Comparison of ENCODE assay signal across 1 cellular context in the genomic region with DNA sequence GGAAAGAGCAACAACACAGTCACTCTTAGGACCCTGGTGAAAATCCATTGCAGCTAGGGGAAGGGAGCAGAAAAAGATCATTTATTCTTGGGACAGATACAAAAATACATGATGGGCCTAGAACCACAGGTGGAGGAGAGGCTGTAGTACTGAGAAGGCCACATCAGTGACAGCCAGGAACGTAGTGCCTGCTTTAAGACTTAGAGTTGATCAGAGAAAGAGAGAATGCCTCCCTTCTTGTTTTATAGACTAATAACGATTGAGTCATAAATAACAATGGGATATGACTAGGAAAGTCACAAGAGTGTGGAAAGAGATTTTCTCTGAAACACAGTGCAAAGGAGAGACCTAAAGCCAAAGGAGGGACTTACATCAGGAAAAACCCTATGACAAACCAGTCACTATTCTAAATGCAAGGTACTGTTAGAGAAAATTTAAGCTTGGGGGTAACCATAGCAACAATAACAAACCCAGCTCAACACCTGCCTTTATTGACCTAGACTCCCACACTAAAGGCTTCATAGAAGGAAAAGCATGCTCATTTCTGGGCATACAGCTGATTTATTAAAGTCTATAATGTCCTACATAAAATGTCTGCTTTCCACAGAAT.
TF ChIP-seq lines count a peak whose summit lies in the region.

No MANE protein-coding gene starts in this region.

TF ChIP-seq in GM23338, 12 proteins besides CTCF, POLR2A, EP300 and RAD21 (continued from another document):
- TF ChIP-seq REST (IDR thresholded peaks at IDR 0.05; ENCODE audit: unreplicated experiment) (no peak), ZNF114 (CRISPR knock-in tag; IDR thresholded peaks at IDR 0.05) (no peak), EZH2phosphoT487 (IDR thresholded peaks at IDR 0.05; ENCODE audit: unreplicated experiment) (no peak), EZH2 (IDR thresholded peaks at IDR 0.05; ENCODE audit: low read depth, unreplicated experiment) (no peak)
- TF ChIP-seq, protein P1, sequence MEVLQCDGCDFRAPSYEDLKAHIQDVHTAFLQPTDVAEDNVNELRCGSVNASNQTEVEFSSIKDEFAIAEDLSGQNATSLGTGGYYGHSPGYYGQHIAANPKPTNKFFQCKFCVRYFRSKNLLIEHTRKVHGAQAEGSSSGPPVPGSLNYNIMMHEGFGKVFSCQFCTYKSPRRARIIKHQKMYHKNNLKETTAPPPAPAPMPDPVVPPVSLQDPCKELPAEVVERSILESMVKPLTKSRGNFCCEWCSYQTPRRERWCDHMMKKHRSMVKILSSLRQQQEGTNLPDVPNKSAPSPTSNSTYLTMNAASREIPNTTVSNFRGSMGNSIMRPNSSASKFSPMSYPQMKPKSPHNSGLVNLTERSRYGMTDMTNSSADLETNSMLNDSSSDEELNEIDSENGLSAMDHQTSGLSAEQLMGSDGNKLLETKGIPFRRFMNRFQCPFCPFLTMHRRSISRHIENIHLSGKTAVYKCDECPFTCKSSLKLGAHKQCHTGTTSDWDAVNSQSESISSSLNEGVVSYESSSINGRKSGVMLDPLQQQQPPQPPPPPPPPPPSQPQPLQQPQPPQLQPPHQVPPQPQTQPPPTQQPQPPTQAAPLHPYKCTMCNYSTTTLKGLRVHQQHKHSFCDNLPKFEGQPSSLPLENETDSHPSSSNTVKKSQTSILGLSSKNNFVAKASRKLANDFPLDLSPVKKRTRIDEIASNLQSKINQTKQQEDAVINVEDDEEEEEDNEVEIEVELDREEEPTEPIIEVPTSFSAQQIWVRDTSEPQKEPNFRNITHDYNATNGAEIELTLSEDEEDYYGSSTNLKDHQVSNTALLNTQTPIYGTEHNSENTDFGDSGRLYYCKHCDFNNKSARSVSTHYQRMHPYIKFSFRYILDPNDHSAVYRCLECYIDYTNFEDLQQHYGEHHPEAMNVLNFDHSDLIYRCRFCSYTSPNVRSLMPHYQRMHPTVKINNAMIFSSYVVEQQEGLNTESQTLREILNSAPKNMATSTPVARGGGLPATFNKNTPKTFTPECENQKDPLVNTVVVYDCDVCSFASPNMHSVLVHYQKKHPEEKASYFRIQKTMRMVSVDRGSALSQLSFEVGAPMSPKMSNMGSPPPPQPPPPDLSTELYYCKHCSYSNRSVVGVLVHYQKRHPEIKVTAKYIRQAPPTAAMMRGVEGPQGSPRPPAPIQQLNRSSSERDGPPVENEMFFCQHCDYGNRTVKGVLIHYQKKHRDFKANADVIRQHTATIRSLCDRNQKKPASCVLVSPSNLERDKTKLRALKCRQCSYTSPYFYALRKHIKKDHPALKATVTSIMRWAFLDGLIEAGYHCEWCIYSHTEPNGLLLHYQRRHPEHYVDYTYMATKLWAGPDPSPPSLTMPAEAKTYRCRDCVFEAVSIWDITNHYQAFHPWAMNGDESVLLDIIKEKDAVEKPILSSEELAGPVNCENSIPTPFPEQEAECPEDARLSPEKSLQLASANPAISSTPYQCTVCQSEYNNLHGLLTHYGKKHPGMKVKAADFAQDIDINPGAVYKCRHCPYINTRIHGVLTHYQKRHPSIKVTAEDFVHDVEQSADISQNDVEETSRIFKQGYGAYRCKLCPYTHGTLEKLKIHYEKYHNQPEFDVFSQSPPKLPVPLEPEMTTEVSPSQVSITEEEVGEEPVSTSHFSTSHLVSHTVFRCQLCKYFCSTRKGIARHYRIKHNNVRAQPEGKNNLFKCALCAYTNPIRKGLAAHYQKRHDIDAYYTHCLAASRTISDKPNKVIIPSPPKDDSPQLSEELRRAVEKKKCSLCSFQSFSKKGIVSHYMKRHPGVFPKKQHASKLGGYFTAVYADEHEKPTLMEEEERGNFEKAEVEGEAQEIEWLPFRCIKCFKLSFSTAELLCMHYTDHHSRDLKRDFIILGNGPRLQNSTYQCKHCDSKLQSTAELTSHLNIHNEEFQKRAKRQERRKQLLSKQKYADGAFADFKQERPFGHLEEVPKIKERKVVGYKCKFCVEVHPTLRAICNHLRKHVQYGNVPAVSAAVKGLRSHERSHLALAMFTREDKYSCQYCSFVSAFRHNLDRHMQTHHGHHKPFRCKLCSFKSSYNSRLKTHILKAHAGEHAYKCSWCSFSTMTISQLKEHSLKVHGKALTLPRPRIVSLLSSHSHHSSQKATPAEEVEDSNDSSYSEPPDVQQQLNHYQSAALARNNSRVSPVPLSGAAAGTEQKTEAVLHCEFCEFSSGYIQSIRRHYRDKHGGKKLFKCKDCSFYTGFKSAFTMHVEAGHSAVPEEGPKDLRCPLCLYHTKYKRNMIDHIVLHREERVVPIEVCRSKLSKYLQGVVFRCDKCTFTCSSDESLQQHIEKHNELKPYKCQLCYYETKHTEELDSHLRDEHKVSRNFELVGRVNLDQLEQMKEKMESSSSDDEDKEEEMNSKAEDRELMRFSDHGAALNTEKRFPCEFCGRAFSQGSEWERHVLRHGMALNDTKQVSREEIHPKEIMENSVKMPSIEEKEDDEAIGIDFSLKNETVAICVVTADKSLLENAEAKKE (CRISPR knock-in tag; IDR thresholded peaks at IDR 0.05) = no peak
